In genomic region chr1:22089134-22089571, GRCh38 we compare ENCODE assay signal across 12 cellular contexts. TPM values are rescaled to one million over a fixed set of nuclear protein-coding genes. Genes with fewer than 3 reads are reported as not detected.
DNase-seq lines count a peak whose midpoint lies in the region; ATAC-seq and TF ChIP-seq lines count a peak whose summit lies in the region.
"Had no signal": no experiment of that assay in that cellular context is flagged by ENCODE, and none has a peak within 500 bp of the region (broad histone marks: within the 10 kb centered on the region; RNA-seq: fewer than 3 reads in every experiment).

No MANE protein-coding gene starts in this region.

- peaks cover 67% of the 10 kb centered on the region for H4K20me1 ChIP-seq in Loucy (ENCODE audit: insufficient read depth, low read length, poor library complexity, severe bottlenecking)

- peak; percentile 60 to 65 for ATAC-seq in activated CD4-positive, CD25-positive, alpha-beta regulatory T cell treated with anti-CD3 and anti-CD28 coated beads, Interleukin-2, amount 50 U/mL, for 24 hours
- ATAC-seq in HG03280 (IDR thresholded peaks at IDR 0.05; ENCODE audit: unreplicated experiment) (no peak), left colon (no peak)

- no peaks in the 10 kb centered on the region for H3K27me3 ChIP-seq in Loucy (ENCODE audit: insufficient read depth, low read length, poor library complexity, severe bottlenecking)
- no peaks in the 10 kb centered on the region for H3K27me3 ChIP-seq in effector memory CD4-positive, alpha-beta T cell (replicated peaks; ENCODE audit: control insufficient read depth, insufficient read depth, low read length, poor library complexity, severe bottlenecking)
- H3K27me3 ChIP-seq in skeletal muscle tissue (ENCODE audit: control insufficient read depth in 3 of 3, insufficient read depth in 3 of 3, low read length in 3 of 3): no peaks in the 10 kb centered on the region

- H3K4me1 ChIP-seq in Loucy (ENCODE audit: insufficient read depth, low read length, poor library complexity, severe bottlenecking) (peaks cover 43% of the 10 kb centered on the region), skeletal muscle tissue (ENCODE audit: control insufficient read depth in 3 of 3, insufficient read depth in 3 of 3, low read length in 3 of 3) (peaks cover 19 to 26% (median 25%) of the 10 kb centered on the region in 3 donors)
- peaks cover 33% of the 10 kb centered on the region for H3K4me1 ChIP-seq in effector memory CD4-positive, alpha-beta T cell (ENCODE audit: control insufficient read depth, insufficient read depth, low read length, poor library complexity, severe bottlenecking)

- H3K9me2 ChIP-seq in Loucy (replicated peaks; ENCODE audit: low read depth, low read length): no peaks in the 10 kb centered on the region

- intact Hi-C loops in left colon (cut with DNase I, micrococcal nuclease): no loop called here

- peaks cover 57% of the 10 kb centered on the region for H3K36me3 ChIP-seq in Loucy (ENCODE audit: insufficient read depth, low read length)
- peaks cover 52% of the 10 kb centered on the region for H3K36me3 ChIP-seq in effector memory CD4-positive, alpha-beta T cell (ENCODE audit: control insufficient read depth, insufficient read depth, low read length)
- peaks cover 2 to 18% (median 18%) of the 10 kb centered on the region in 3 donors for H3K36me3 ChIP-seq in skeletal muscle tissue (ENCODE audit: control insufficient read depth in 3 of 3, insufficient read depth in 3 of 3, low read length in 3 of 3)

- peaks cover 18% of the 10 kb centered on the region for H3F3A ChIP-seq in Loucy (ENCODE audit: low read depth)

- H3K4me3 ChIP-seq in Loucy (ENCODE audit: low read length, poor library complexity, severe bottlenecking) (peak overlapping the region; percentile 68), skeletal muscle tissue (ENCODE audit: low read length in 3 of 3) (peak overlapping the region in 2 of 3 donors; percentile 29 to 48)
- no peak overlapping the region for H3K4me3 ChIP-seq in effector memory CD4-positive, alpha-beta T cell (ENCODE audit: insufficient read depth, low read depth, low read length, poor library complexity, severe bottlenecking)

- TF ChIP-seq CTCF in Loucy (conservative IDR thresholded peaks at IDR 0.05; ENCODE audit: low read length): no peak

- no peak for DNase-seq in activated CD4-positive, CD25-positive, alpha-beta regulatory T cell (lab: John Stamatoyannopoulos, UW)
- no peak for DNase-seq in effector memory CD4-positive, alpha-beta T cell
- DNase-seq in SHP77 treated with DMSO at 0.1 percent for 48 hours (lab: John Stamatoyannopoulos, UW) (no peak), left colon (no peak)
- DNase-seq: activated CD8-positive, alpha-beta memory T cell treated with anti-CD3 and anti-CD28 coated beads, Interleukin-2, amount 50 U/mL, for 48 hours; effector CD8-positive, alpha-beta T cell; NCI-H2171; SHP77 had no signal

- H3K9me3 ChIP-seq in Loucy (ENCODE audit: insufficient read depth, low read depth, low read length): no peaks in the 10 kb centered on the region
- no peaks in the 10 kb centered on the region for H3K9me3 ChIP-seq in effector memory CD4-positive, alpha-beta T cell (ENCODE audit: control insufficient read depth, low read length)
- no peaks in the 10 kb centered on the region for H3K9me3 ChIP-seq in skeletal muscle tissue (ENCODE audit: control insufficient read depth in 3 of 3, low read length in 3 of 3)

- H3K27ac ChIP-seq in effector memory CD4-positive, alpha-beta T cell (ENCODE audit: insufficient read depth, low read length, poor library complexity, severe bottlenecking): peak overlapping the region; percentile 44
- peak overlapping the region; percentile 56 for H3K27ac ChIP-seq in skeletal muscle tissue (ENCODE audit: low read depth, low read length)

- H3K4me2 ChIP-seq in Loucy (ENCODE audit: low read depth, low read length, poor library complexity, severe bottlenecking): peak overlapping the region; percentile 85

- no peak overlapping the region for H2AFZ ChIP-seq in Loucy (ENCODE audit: low read length)

- H3K9ac ChIP-seq in Loucy (ENCODE audit: low read depth, low read length, poor library complexity, severe bottlenecking) (peak overlapping the region; percentile 72), skeletal muscle tissue (ENCODE audit: low read depth in 1 of 3, low read length in 3 of 3) (peak overlapping the region in 2 of 3 donors; percentile 26 to 62)

- peaks cover 88% of the 10 kb centered on the region for H3K79me2 ChIP-seq in Loucy (ENCODE audit: insufficient read depth, low read length)

RNA-seq across cellular contexts. Expression of gene CDC42, which starts 36.6 kb away (rescaled TPM):
- total RNA-seq in skeletal muscle tissue (71.5 TPM), left colon (100 to 1,000 TPM; 269 to 323 TPM)

RNA-seq across cellular contexts. Expression of gene WNT4, which starts 53.7 kb away (rescaled TPM):
- total RNA-seq in skeletal muscle tissue (3.1 TPM), left colon (1 to 10 TPM; 2.5 to 3.1 TPM)

Comparison
In these comparisons a context has a peak if more than half of its experiments do, and no peak if none do; other contexts are left out.
1. ATAC-seq: peak in activated CD4-positive, CD25-positive, alpha-beta regulatory T cell treated with anti-CD3 and anti-CD28 coated beads, Interleukin-2, amount 50 U/mL, for 24 hours (2 of 2); none in HG03280 (single experiment) and left colon (single experiment).